Comparison of ENCODE assay signal across 8 cellular contexts in the genomic region with DNA sequence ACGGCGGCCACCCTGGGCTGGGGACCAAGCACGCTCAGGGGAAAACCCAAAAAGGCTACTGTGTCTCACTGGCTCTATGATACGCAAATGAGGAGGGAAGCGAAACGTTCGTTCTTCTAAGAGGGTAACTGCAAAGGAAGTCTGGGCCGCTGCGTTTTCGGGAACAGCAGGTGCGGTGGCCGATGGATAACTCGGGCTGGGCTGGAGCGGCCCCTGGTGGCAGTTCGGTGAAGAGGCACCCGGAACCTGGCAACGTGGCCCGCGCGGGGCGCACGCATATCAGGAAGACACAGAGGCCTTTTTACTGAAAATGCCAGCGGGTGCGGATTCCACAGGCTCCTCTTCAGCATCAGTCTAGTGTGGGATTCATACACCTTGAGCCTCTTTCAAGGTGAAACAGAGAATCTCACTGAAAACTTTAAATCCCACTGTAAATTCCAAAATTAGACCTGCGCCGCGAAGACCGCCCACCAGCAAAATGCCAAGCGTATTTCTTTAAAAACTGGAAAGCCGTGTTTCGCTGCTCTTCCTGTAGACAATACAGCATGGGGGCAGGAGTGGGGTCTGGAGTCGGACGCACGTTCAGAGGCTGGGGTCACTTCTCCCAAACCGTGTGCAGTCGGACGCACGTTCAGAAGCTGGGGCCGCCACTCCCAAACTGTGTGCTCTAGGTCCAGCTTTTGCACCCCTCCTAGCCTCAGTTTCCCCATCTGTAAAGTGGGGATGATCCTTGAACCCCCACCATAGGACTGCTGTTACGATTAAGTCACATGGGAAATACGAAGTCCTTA. TPM values are rescaled to one million over a fixed set of nuclear protein-coding genes. Genes with fewer than 3 reads are reported as not detected.
DNase-seq lines count a peak whose midpoint lies in the region; ATAC-seq and TF ChIP-seq lines count a peak whose summit lies in the region.

No MANE protein-coding gene starts in this region.

- no peaks in the 10 kb centered on the region for H3K4me1 ChIP-seq in endocrine pancreas (ENCODE audit: control insufficient read depth, insufficient read depth, low read length)

- TF ChIP-seq CTCF in Calu3 (IDR thresholded peaks at IDR 0.05; ENCODE audit: unreplicated experiment): peak; percentile 99
- TF ChIP-seq CTCF in mesothelial cell of epicardium (IDR thresholded peaks at IDR 0.05; ENCODE audit: unreplicated experiment): peak; percentile 100

- H3K36me3 Mint-ChIP-seq in Calu3 (ENCODE audit: insufficient read depth, unreplicated experiment) (no peaks in the 10 kb centered on the region), mesothelial cell of epicardium (no peaks in the 10 kb centered on the region)

- BruUV-seq in Calu3 (replicated peaks; lab: Mats Ljungman, UMichigan): no TSS peak

- H3K9me3 Mint-ChIP-seq in Calu3 (ENCODE audit: low read depth, unreplicated experiment) (no peaks in the 10 kb centered on the region), mesothelial cell of epicardium (no peaks in the 10 kb centered on the region)

- CTCF ChIA-PET in Calu3 (lab: Charles Lee): no interaction called here

- no peaks in the 10 kb centered on the region for H3K4me1 Mint-ChIP-seq in Calu3 (ENCODE audit: low read depth, unreplicated experiment)
- H3K4me1 Mint-ChIP-seq in mesothelial cell of epicardium: peaks cover 4% of the 10 kb centered on the region

- DNase-seq in Calu3 (peak; percentile 94), HUDEP-2 (lab: John Stamatoyannopoulos, UW; ENCODE audit: unreplicated experiment in 76 of 76) (peak in 74 of 76 experiments; percentile 38 to 96 (median 86)), NOMO-1 (lab: John Stamatoyannopoulos, UW; ENCODE audit: unreplicated experiment in 2 of 2) (peak; percentile 73 to 76), mesothelial cell of epicardium (ENCODE audit: low spot score in 2 of 2, unreplicated experiment in 2 of 2) (peak; percentile 79 to 97)
- peak; percentile 79 to 91 for DNase-seq in activated CD8-positive, alpha-beta memory T cell treated with anti-CD3 and anti-CD28 coated beads for 4 hours (ENCODE audit: low read depth in 2 of 2)
- peak; percentile 88 to 92 for DNase-seq in stimulated activated CD8-positive, alpha-beta memory T cell treated with anti-CD3 and anti-CD28 coated beads, Interleukin-15, amount 100 ng/mL, for 48 hours (ENCODE audit: low read depth in 2 of 2)

- H3K4me3 Mint-ChIP-seq in Calu3 (ENCODE audit: low read depth, unreplicated experiment) (peak overlapping the region; percentile 49), mesothelial cell of epicardium (peak overlapping the region; percentile 4)

- H3K27me3 ChIP-seq in endocrine pancreas (ENCODE audit: control insufficient read depth, insufficient read depth, low read length): no peaks in the 10 kb centered on the region

- H3K9me3 ChIP-seq in endocrine pancreas (ENCODE audit: control insufficient read depth, low read length): no peaks in the 10 kb centered on the region

- ATAC-seq in GM21515 (IDR thresholded peaks at IDR 0.05; ENCODE audit: unreplicated experiment): peak; percentile 92

- H3K27ac Mint-ChIP-seq in Calu3 (ENCODE audit: unreplicated experiment) (no peak overlapping the region), mesothelial cell of epicardium (no peak overlapping the region)

- no peaks in the 10 kb centered on the region for H3K27me3 Mint-ChIP-seq in Calu3 (ENCODE audit: unreplicated experiment)
- H3K27me3 Mint-ChIP-seq in mesothelial cell of epicardium (ENCODE audit: low read depth): peaks cover 19% of the 10 kb centered on the region

- H3K4me3 ChIP-seq in endocrine pancreas (ENCODE audit: control insufficient read depth, insufficient read depth, low read length): no peak overlapping the region

- intact Hi-C loops in Calu3 (cut with micrococcal nuclease; ENCODE audit: unreplicated experiment): no loop called here

- H3K9ac ChIP-seq in endocrine pancreas (ENCODE audit: control insufficient read depth, insufficient read depth, low read length): peak overlapping the region; percentile 58

- H3K36me3 ChIP-seq in endocrine pancreas (ENCODE audit: control insufficient read depth, insufficient read depth, low read length): no peaks in the 10 kb centered on the region

RNA-seq across cellular contexts. Expression of gene METTL9, which starts 44.4 kb away (rescaled TPM):
- total RNA-seq in Calu3 (2022) (86.5 and 109 TPM in 2 replicates), mesothelial cell of epicardium (138 to 145 TPM (median 142 TPM) in 3 replicates)
